In genomic region chr12:113190761-113191160, GRCh38 we compare ENCODE assay signal across 1 cellular context.
A peak's percentile ranks its signal among the peaks of the same experiment; 100 is the strongest.
TF ChIP-seq lines count a peak whose summit lies in the region.

No MANE protein-coding gene starts in this region.

TF ChIP-seq in K562, 482 proteins besides CTCF, POLR2A, EP300 and RAD21 (continued from another document and continues in another):
- TF ChIP-seq MNT (conservative IDR thresholded peaks at IDR 0.05) (peak; percentile 51 to 65; a peak in 3 of 4 replicates), ELK3 (CRISPR knock-in tag; IDR thresholded peaks at IDR 0.05) (no peak), BACH1 (tag; IDR thresholded peaks at IDR 0.05) (no peak), RCOR1 (IDR thresholded peaks at IDR 0.05; ENCODE audit: borderline replicate concordance in 1 of 2, low read depth in 2 of 2, low read length in 2 of 2) (peak in 1 of 2 experiments; percentile 72; a peak in 1 of 4 replicates), ZNF41 (CRISPR knock-in tag; conservative IDR thresholded peaks at IDR 0.05) (no peak), MTA3 (IDR thresholded peaks at IDR 0.05; ENCODE audit: borderline replicate concordance) (no peak; the same call in 1 of the 2 replicates), TBL1XR1 (IDR thresholded peaks at IDR 0.05; ENCODE audit: low read length in 2 of 2) (no peak), TAF9B (IDR thresholded peaks at IDR 0.05; ENCODE audit: partially characterized antibody) (no peak), MCM7 (IDR thresholded peaks at IDR 0.05) (no peak), ZNF408 (CRISPR knock-in tag; IDR thresholded peaks at IDR 0.05; ENCODE audit: low read depth) (no peak), CBX2 (IDR thresholded peaks at IDR 0.05; ENCODE audit: insufficient read depth, low read length, poor library complexity, severe bottlenecking) (no peak), SMARCE1 (IDR thresholded peaks at IDR 0.05) (no peak), FOXJ2 (tag; IDR thresholded peaks at IDR 0.05) (no peak), PURB (CRISPR knock-in tag; IDR thresholded peaks at IDR 0.05; ENCODE audit: low read depth) (no peak), PHB2 (IDR thresholded peaks at IDR 0.05; ENCODE audit: low read depth) (no peak), ZNF274 (IDR thresholded peaks at IDR 0.05; ENCODE audit: borderline replicate concordance, low read depth, low read length) (no peak), ZNF398 (CRISPR knock-in tag; IDR thresholded peaks at IDR 0.05) (no peak), CHD2 (IDR thresholded peaks at IDR 0.05; ENCODE audit: low read depth, low read length) (peak; percentile 56; the same call in 1 of the 2 replicates), MTA2 (IDR thresholded peaks at IDR 0.05; ENCODE audit: low read depth) (no peak), IFI16 (CRISPR knock-in tag; IDR thresholded peaks at IDR 0.05) (no peak), KDM2B (CRISPR knock-in tag; IDR thresholded peaks at IDR 0.05) (no peak), ZNF282 (CRISPR knock-in tag; IDR thresholded peaks at IDR 0.05) (no peak), ZFP36 (IDR thresholded peaks at IDR 0.05; ENCODE audit: low read depth, low read length, partially characterized antibody) (no peak), ZNF699 (CRISPR knock-in tag; IDR thresholded peaks at IDR 0.05; ENCODE audit: insufficient replicate concordance) (no peak), SP2 (IDR thresholded peaks at IDR 0.05; ENCODE audit: extremely low read depth, low read depth, low read length, poor library complexity, severe bottlenecking) (peak; percentile 46), MGA (IDR thresholded peaks at IDR 0.05) (peak; percentile 30; the same call in 1 of the 2 replicates), ZBTB5 (IDR thresholded peaks at IDR 0.05) (no peak), ZKSCAN8 (CRISPR knock-in tag; IDR thresholded peaks at IDR 0.05) (no peak), ETS2 (tag; IDR thresholded peaks at IDR 0.05; ENCODE audit: borderline replicate concordance, poor library complexity, severe bottlenecking) (no peak), KAT8 (IDR thresholded peaks at IDR 0.05; ENCODE audit: low read depth) (no peak), ZBTB1 (CRISPR knock-in tag; IDR thresholded peaks at IDR 0.05; ENCODE audit: borderline replicate concordance, low read depth) (no peak), ZBTB34 (CRISPR knock-in tag; IDR thresholded peaks at IDR 0.05) (no peak), NBN (IDR thresholded peaks at IDR 0.05; ENCODE audit: low read depth) (no peak), TRIM25 (IDR thresholded peaks at IDR 0.05; ENCODE audit: borderline replicate concordance) (no peak), ZNF212 (CRISPR knock-in tag; IDR thresholded peaks at IDR 0.05) (no peak), RBBP5 (IDR thresholded peaks at IDR 0.05; ENCODE audit: borderline replicate concordance, insufficient read depth, low read length, poor library complexity, severe bottlenecking) (no peak), CREB3L1 (IDR thresholded peaks at IDR 0.05; ENCODE audit: borderline replicate concordance, low read depth) (no peak), NCOA6 (IDR thresholded peaks at IDR 0.05) (no peak)
